ENCODE assay signal across 32 cellular contexts in genomic region chr6:64258302-64258701, GRCh38.
"Had no signal": no experiment of that assay in that cellular context is flagged by ENCODE, and none has a peak within 500 bp of the region (broad histone marks: within the 10 kb centered on the region; RNA-seq: fewer than 3 reads in every experiment).

No MANE protein-coding gene starts in this region.

- DNase-seq: activated B cell treated with CpG ODN at 0.5 μM for 24 hours; activated CD4-positive, alpha-beta memory T cell treated with anti-CD3 and anti-CD28 coated beads for 36 hours; activated CD4-positive, alpha-beta T cell treated with anti-CD3 and anti-CD28 coated beads for 4 hours; activated CD4-positive, alpha-beta T cell treated with anti-CD3 and anti-CD28 coated beads, Interleukin-2, amount 10 ng/mL, durations not matched to agents 24 days and 14 days; activated CD4-positive, alpha-beta T cell treated with anti-CD3 and anti-CD28 coated beads, Interleukin-2, amount 50 U/mL, for 1 hour; activated CD4-positive, alpha-beta T cell treated with anti-CD3 and anti-CD28 coated beads, Interleukin-2, amount 50 U/mL, for 4 hours; activated CD4-positive, CD25-positive, alpha-beta regulatory T cell treated with anti-CD3 and anti-CD28 coated beads, Interleukin-2, amount 50 U/mL, for 72 hours; activated CD8-positive, alpha-beta memory T cell treated with anti-CD3 and anti-CD28 coated beads, Interleukin-2, amount 50 U/mL, for 4 hours; activated CD8-positive, alpha-beta T cell treated with anti-CD3 and anti-CD28 coated beads for 36 hours; activated effector memory CD4-positive, alpha-beta T cell treated with anti-CD3 and anti-CD28 coated beads, Interleukin-2, amount 50 U/mL, for 16 hours; activated gamma-delta T cell treated with Interleukin-2 at 50 U/mL for 16 hours; activated naive CD4-positive, alpha-beta T cell; activated naive CD4-positive, alpha-beta T cell treated with anti-CD3 and anti-CD28 coated beads for 36 hours; activated naive CD4-positive, alpha-beta T cell treated with anti-CD3 and anti-CD28 coated beads, Interleukin-2, amount 50 U/mL, for 16 hours; activated naive CD8-positive, alpha-beta T cell treated with anti-CD3 and anti-CD28 coated beads for 36 hours; activated T-cell treated with anti-CD3 and anti-CD28 coated beads for 4 hours; activated T-cell treated with anti-CD3 and anti-CD28 coated beads, Interleukin-2, amount 50 U/mL, for 1 hour; activated T-cell treated with anti-CD3 and anti-CD28 coated beads, Interleukin-2, amount 50 U/mL, for 4 hours; activated T-cell treated with anti-CD3 and anti-CD28 coated beads, Interleukin-2, amount 50 U/mL, for 72 hours; adrenal gland; amniotic stem cell; aorta; body of pancreas; brain microvascular endothelial cell; central memory CD4-positive, alpha-beta T cell; T-helper 2 cell; T-helper 9 cell had no signal

- H3K4me3 Mint-ChIP-seq: activated B cell treated with CpG ODN at 0.5 μM for 24 hours; activated CD4-positive, alpha-beta memory T cell treated with anti-CD3 and anti-CD28 coated beads for 36 hours; activated CD4-positive, alpha-beta T cell treated with anti-CD3 and anti-CD28 coated beads, Interleukin-2, amount 10 ng/mL, durations not matched to agents 24 days and 14 days; activated CD8-positive, alpha-beta T cell treated with anti-CD3 and anti-CD28 coated beads for 36 hours; activated naive CD4-positive, alpha-beta T cell treated with anti-CD3 and anti-CD28 coated beads for 36 hours; activated naive CD8-positive, alpha-beta T cell treated with anti-CD3 and anti-CD28 coated beads for 36 hours; activated T-cell treated with anti-CD3 and anti-CD28 coated beads, Interleukin-2, amount 50 U/mL, for 4 hours; activated T-cell treated with anti-CD3 and anti-CD28 coated beads, Interleukin-2, amount 50 U/mL, for 72 hours; activated T-helper 1 cell treated with anti-CD3 and anti-CD28 coated beads, Interleukin-12 subunit alpha, Interleukin-12 subunit beta, Interleukin-2, Interleukin-4 antibody, amounts not matched to agents 30 ng/mL and 10 ng/mL and 1 ng/mL, durations not matched to agents 14 hours and 24 hours and 36 hours; activated T-helper 17 cell treated with anti-CD3 and anti-CD28 coated beads, Interleukin-2, amount 50 U/mL, for 72 hours; T-helper 2 cell treated with Interferon-gamma antibody and Interleukin-4, amounts not matched to agents 5 μg/mL and 100 μg/mL, for 36 hours had no signal

- H3K9me3 Mint-ChIP-seq: activated CD4-positive, alpha-beta memory T cell treated with anti-CD3 and anti-CD28 coated beads for 36 hours; activated CD4-positive, alpha-beta T cell treated with anti-CD3 and anti-CD28 coated beads, Interleukin-2, amount 10 ng/mL, durations not matched to agents 24 days and 14 days; activated CD8-positive, alpha-beta T cell treated with anti-CD3 and anti-CD28 coated beads for 36 hours; activated naive CD4-positive, alpha-beta T cell treated with anti-CD3 and anti-CD28 coated beads for 36 hours; activated naive CD8-positive, alpha-beta T cell treated with anti-CD3 and anti-CD28 coated beads for 36 hours had no signal

- H3K4me1 ChIP-seq: adrenal gland, body of pancreas, breast epithelium had no signal

- H3K27ac Mint-ChIP-seq: activated B cell treated with CpG ODN at 0.5 μM for 24 hours; activated CD4-positive, alpha-beta memory T cell treated with anti-CD3 and anti-CD28 coated beads for 36 hours; activated CD4-positive, alpha-beta T cell treated with anti-CD3 and anti-CD28 coated beads, Interleukin-2, amount 10 ng/mL, durations not matched to agents 24 days and 14 days; activated CD8-positive, alpha-beta T cell treated with anti-CD3 and anti-CD28 coated beads for 36 hours; activated naive CD4-positive, alpha-beta T cell treated with anti-CD3 and anti-CD28 coated beads for 36 hours; activated naive CD4-positive, alpha-beta T cell treated with anti-CD3 and anti-CD28 coated beads, Interleukin-2, amount 50 U/mL, for 72 hours; activated naive CD8-positive, alpha-beta T cell treated with anti-CD3 and anti-CD28 coated beads for 36 hours; activated T-cell treated with anti-CD3 and anti-CD28 coated beads, Interleukin-2, amount 50 U/mL, for 72 hours; activated T-helper 1 cell treated with anti-CD3 and anti-CD28 coated beads, Interleukin-12 subunit alpha, Interleukin-12 subunit beta, Interleukin-2, Interleukin-4 antibody, amounts not matched to agents 30 ng/mL and 10 ng/mL and 1 ng/mL, durations not matched to agents 14 hours and 24 hours and 36 hours; activated T-helper 17 cell treated with anti-CD3 and anti-CD28 coated beads, Interleukin-2, amount 50 U/mL, for 72 hours; T-helper 2 cell treated with Interferon-gamma antibody and Interleukin-4, amounts not matched to agents 5 μg/mL and 100 μg/mL, for 36 hours had no signal

- H3K4me3 ChIP-seq: adrenal gland, body of pancreas, breast epithelium had no signal

- H3K36me3 ChIP-seq: adrenal gland, brain microvascular endothelial cell, breast epithelium had no signal

- H3K9me3 ChIP-seq: adrenal gland, body of pancreas, breast epithelium had no signal

- ATAC-seq: activated CD8-positive, alpha-beta T cell treated with anti-CD3 and anti-CD28 coated beads for 36 hours; activated naive CD4-positive, alpha-beta T cell treated with anti-CD3 and anti-CD28 coated beads, Interleukin-2, amount 50 U/mL, for 72 hours; activated T-cell treated with anti-CD3 and anti-CD28 coated beads, Interleukin-2, amount 50 U/mL, for 4 hours; activated T-cell treated with anti-CD3 and anti-CD28 coated beads, Interleukin-2, amount 50 U/mL, for 72 hours; activated T-helper 17 cell treated with anti-CD3 and anti-CD28 coated beads, Interleukin-2, amount 50 U/mL, for 72 hours; body of pancreas had no signal

- H3K27me3 Mint-ChIP-seq: activated B cell treated with CpG ODN at 0.5 μM for 24 hours; activated CD4-positive, alpha-beta memory T cell treated with anti-CD3 and anti-CD28 coated beads for 36 hours; activated CD4-positive, alpha-beta T cell treated with anti-CD3 and anti-CD28 coated beads, Interleukin-2, amount 10 ng/mL, durations not matched to agents 24 days and 14 days; activated CD8-positive, alpha-beta T cell treated with anti-CD3 and anti-CD28 coated beads for 36 hours; activated naive CD8-positive, alpha-beta T cell treated with anti-CD3 and anti-CD28 coated beads for 36 hours; activated T-helper 17 cell treated with anti-CD3 and anti-CD28 coated beads, Interleukin-2, amount 50 U/mL, for 72 hours had no signal

- H3K27me3 ChIP-seq: adrenal gland, body of pancreas, brain microvascular endothelial cell, breast epithelium had no signal

- H3K36me3 Mint-ChIP-seq: activated CD4-positive, alpha-beta memory T cell treated with anti-CD3 and anti-CD28 coated beads for 36 hours; activated naive CD4-positive, alpha-beta T cell treated with anti-CD3 and anti-CD28 coated beads, Interleukin-2, amount 50 U/mL, for 72 hours; activated naive CD8-positive, alpha-beta T cell treated with anti-CD3 and anti-CD28 coated beads for 36 hours had no signal

- H3K4me1 Mint-ChIP-seq: activated B cell treated with CpG ODN at 0.5 μM for 24 hours; activated CD4-positive, alpha-beta T cell treated with anti-CD3 and anti-CD28 coated beads, Interleukin-2, amount 10 ng/mL, durations not matched to agents 24 days and 14 days; activated naive CD8-positive, alpha-beta T cell treated with anti-CD3 and anti-CD28 coated beads for 36 hours; activated T-helper 17 cell treated with anti-CD3 and anti-CD28 coated beads, Interleukin-2, amount 50 U/mL, for 72 hours had no signal
